7 cellular contexts compared by ENCODE assay signal in genomic region chr9:137632432-137633161, GRCh38. TPM values are rescaled to one million over a fixed set of nuclear protein-coding genes. Genes with fewer than 3 reads are reported as not detected.
A peak's percentile ranks its signal among the peaks of the same experiment; 100 is the strongest.
DNase-seq lines count a peak whose midpoint lies in the region; ATAC-seq lines count a peak whose summit lies in the region.
"Had no signal": no experiment of that assay in that cellular context is flagged by ENCODE, and none has a peak within 500 bp of the region (broad histone marks: within the 10 kb centered on the region; RNA-seq: fewer than 3 reads in every experiment).

No MANE protein-coding gene starts in this region.

- H3K27me3 Mint-ChIP-seq in stimulated activated naive CD8-positive, alpha-beta T cell treated with anti-CD3 and anti-CD28 coated beads, Interleukin-15, Interleukin-2, amounts not matched to agents 100 ng/mL and 50 ng/mL, for 24 hours = no peaks in the 10 kb centered on the region
- H3K27me3 Mint-ChIP-seq in stimulated activated naive CD8-positive, alpha-beta T cell treated with anti-CD3 and anti-CD28 coated beads, Interleukin-15, amount 100 ng/mL, for 72 hours = no peaks in the 10 kb centered on the region
- H3K27me3 Mint-ChIP-seq in activated T-cell treated with anti-CD3 and anti-CD28 coated beads, Interleukin-2, amount 50 U/mL, for 4 hours (ENCODE audit: low read depth) = no peaks in the 10 kb centered on the region

- no peak overlapping the region for H3K4me3 Mint-ChIP-seq in stimulated activated naive CD8-positive, alpha-beta T cell treated with anti-CD3 and anti-CD28 coated beads, Interleukin-15, Interleukin-2, amounts not matched to agents 100 ng/mL and 50 ng/mL, for 24 hours
- H3K4me3 Mint-ChIP-seq in stimulated activated naive CD8-positive, alpha-beta T cell treated with anti-CD3 and anti-CD28 coated beads, Interleukin-15, amount 100 ng/mL, for 72 hours = no peak overlapping the region
- no peak overlapping the region for H3K4me3 Mint-ChIP-seq in activated T-cell treated with anti-CD3 and anti-CD28 coated beads, Interleukin-2, amount 50 U/mL, for 4 hours

- H3K9me3 Mint-ChIP-seq in stimulated activated naive CD8-positive, alpha-beta T cell treated with anti-CD3 and anti-CD28 coated beads, Interleukin-15, Interleukin-2, amounts not matched to agents 100 ng/mL and 50 ng/mL, for 24 hours = no peaks in the 10 kb centered on the region
- H3K9me3 Mint-ChIP-seq in stimulated activated naive CD8-positive, alpha-beta T cell treated with anti-CD3 and anti-CD28 coated beads, Interleukin-15, amount 100 ng/mL, for 72 hours = no peaks in the 10 kb centered on the region
- H3K9me3 Mint-ChIP-seq in activated T-cell treated with anti-CD3 and anti-CD28 coated beads, Interleukin-2, amount 50 U/mL, for 4 hours = no peaks in the 10 kb centered on the region

- peaks cover 33% of the 10 kb centered on the region for H3K36me3 Mint-ChIP-seq in stimulated activated naive CD8-positive, alpha-beta T cell treated with anti-CD3 and anti-CD28 coated beads, Interleukin-15, Interleukin-2, amounts not matched to agents 100 ng/mL and 50 ng/mL, for 24 hours (ENCODE audit: low read depth)
- peaks cover 3% of the 10 kb centered on the region for H3K36me3 Mint-ChIP-seq in activated T-cell treated with anti-CD3 and anti-CD28 coated beads, Interleukin-2, amount 50 U/mL, for 4 hours (ENCODE audit: insufficient read depth)

- peaks cover 68% of the 10 kb centered on the region for H3K4me1 Mint-ChIP-seq in stimulated activated naive CD8-positive, alpha-beta T cell treated with anti-CD3 and anti-CD28 coated beads, Interleukin-15, Interleukin-2, amounts not matched to agents 100 ng/mL and 50 ng/mL, for 24 hours (ENCODE audit: low read depth)
- peaks cover 68% of the 10 kb centered on the region for H3K4me1 Mint-ChIP-seq in stimulated activated naive CD8-positive, alpha-beta T cell treated with anti-CD3 and anti-CD28 coated beads, Interleukin-15, amount 100 ng/mL, for 72 hours
- peaks cover 56% of the 10 kb centered on the region for H3K4me1 Mint-ChIP-seq in activated T-cell treated with anti-CD3 and anti-CD28 coated beads, Interleukin-2, amount 50 U/mL, for 4 hours (ENCODE audit: low read depth)

- peak overlapping the region; percentile 54 for H3K27ac Mint-ChIP-seq in stimulated activated naive CD8-positive, alpha-beta T cell treated with anti-CD3 and anti-CD28 coated beads, Interleukin-15, Interleukin-2, amounts not matched to agents 100 ng/mL and 50 ng/mL, for 24 hours
- peak overlapping the region in 1 of 2 donors; percentile 21 for H3K27ac Mint-ChIP-seq in stimulated activated naive CD8-positive, alpha-beta T cell treated with anti-CD3 and anti-CD28 coated beads, Interleukin-15, amount 100 ng/mL, for 72 hours

- ATAC-seq in stimulated activated naive CD8-positive, alpha-beta T cell treated with anti-CD3 and anti-CD28 coated beads, Interleukin-15, amount 100 ng/mL, for 72 hours = no peak
- ATAC-seq in GM18907 (IDR thresholded peaks at IDR 0.05; ENCODE audit: unreplicated experiment) = no peak
- ATAC-seq in activated T-cell treated with anti-CD3 and anti-CD28 coated beads, Interleukin-2, amount 50 U/mL, for 4 hours = no peak

- DNase-seq in stimulated activated naive CD8-positive, alpha-beta T cell treated with anti-CD3 and anti-CD28 coated beads, Interleukin-15, amount 100 ng/mL, for 72 hours = no peak
- DNase-seq in iris pigment epithelial cell (ENCODE audit: low read depth) (peak; percentile 19), inferior parietal cortex (ENCODE audit: extremely low spot score) (no peak)
- no peak for DNase-seq in activated T-cell treated with anti-CD3 and anti-CD28 coated beads, Interleukin-2, amount 50 U/mL, for 4 hours
- DNase-seq: NCI-H2227 treated with DMSO at 0.1 percent for 48 hours had no signal

RNA-seq across cellular contexts. Expression of gene EHMT1, which starts 13.8 kb away (rescaled TPM):
- 10 to 100 TPM; 76.6 to 79.1 (median 78.1) TPM for total RNA-seq in activated T-cell treated with anti-CD3 and anti-CD28 coated beads, Interleukin-2, amount 50 U/mL, for 4 hours

RNA-seq across cellular contexts. Expression of gene ARRDC1, which starts 27.1 kb away (rescaled TPM):
- 10 to 100 TPM; 27.5 to 39.3 (median 33.8) TPM for total RNA-seq in activated T-cell treated with anti-CD3 and anti-CD28 coated beads, Interleukin-2, amount 50 U/mL, for 4 hours

RNA-seq across cellular contexts. Expression of gene ZMYND19, which starts 42.3 kb away (rescaled TPM):
- total RNA-seq in activated T-cell treated with anti-CD3 and anti-CD28 coated beads, Interleukin-2, amount 50 U/mL, for 4 hours = 100 to 1,000 TPM in 2 of 3 donors, 10 to 100 TPM in 1; 98.6 to 122 (median 106) TPM

RNA-seq across cellular contexts. Expression of gene DPH7, which starts 53.9 kb away (rescaled TPM):
- 10 to 100 TPM; 34.1 to 37.7 (median 35.2) TPM for total RNA-seq in activated T-cell treated with anti-CD3 and anti-CD28 coated beads, Interleukin-2, amount 50 U/mL, for 4 hours
